Comparison of ENCODE assay signal across 1 cellular context in the genomic region with DNA sequence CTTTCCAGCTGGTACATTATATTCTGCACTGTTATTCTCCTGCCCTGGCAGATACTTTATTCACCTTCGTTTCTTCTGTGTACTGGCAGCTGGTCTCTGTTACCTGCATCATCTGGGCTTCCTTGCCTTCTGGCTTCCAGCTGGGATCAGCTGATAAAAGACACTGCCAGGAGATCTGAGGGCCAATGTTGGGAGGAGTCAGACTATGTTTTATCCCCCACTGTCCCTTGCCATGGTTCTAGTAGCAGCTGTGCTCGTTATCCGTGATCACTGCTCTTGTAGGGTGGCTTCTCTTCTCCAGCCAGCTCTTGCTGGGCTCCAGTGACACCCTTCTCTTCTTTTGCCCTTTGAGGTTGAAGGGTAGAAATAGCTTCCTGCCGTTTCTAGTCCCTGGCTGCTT.
TF ChIP-seq lines count a peak whose summit lies in the region.

No MANE protein-coding gene starts in this region.

TF ChIP-seq in K562, 482 proteins besides CTCF, POLR2A, EP300 and RAD21 (continued from another document and continues in another):
- TF ChIP-seq, protein P1, sequence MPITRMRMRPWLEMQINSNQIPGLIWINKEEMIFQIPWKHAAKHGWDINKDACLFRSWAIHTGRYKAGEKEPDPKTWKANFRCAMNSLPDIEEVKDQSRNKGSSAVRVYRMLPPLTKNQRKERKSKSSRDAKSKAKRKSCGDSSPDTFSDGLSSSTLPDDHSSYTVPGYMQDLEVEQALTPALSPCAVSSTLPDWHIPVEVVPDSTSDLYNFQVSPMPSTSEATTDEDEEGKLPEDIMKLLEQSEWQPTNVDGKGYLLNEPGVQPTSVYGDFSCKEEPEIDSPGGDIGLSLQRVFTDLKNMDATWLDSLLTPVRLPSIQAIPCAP (CRISPR knock-in tag; IDR thresholded peaks at IDR 0.05; ENCODE audit: borderline replicate concordance): no peak
- no peak for TF ChIP-seq MIER1 (IDR thresholded peaks at IDR 0.05; ENCODE audit: low read depth)
- TF ChIP-seq NR1H2 (CRISPR knock-in tag; IDR thresholded peaks at IDR 0.05): no peak
- TF ChIP-seq, protein P2, sequence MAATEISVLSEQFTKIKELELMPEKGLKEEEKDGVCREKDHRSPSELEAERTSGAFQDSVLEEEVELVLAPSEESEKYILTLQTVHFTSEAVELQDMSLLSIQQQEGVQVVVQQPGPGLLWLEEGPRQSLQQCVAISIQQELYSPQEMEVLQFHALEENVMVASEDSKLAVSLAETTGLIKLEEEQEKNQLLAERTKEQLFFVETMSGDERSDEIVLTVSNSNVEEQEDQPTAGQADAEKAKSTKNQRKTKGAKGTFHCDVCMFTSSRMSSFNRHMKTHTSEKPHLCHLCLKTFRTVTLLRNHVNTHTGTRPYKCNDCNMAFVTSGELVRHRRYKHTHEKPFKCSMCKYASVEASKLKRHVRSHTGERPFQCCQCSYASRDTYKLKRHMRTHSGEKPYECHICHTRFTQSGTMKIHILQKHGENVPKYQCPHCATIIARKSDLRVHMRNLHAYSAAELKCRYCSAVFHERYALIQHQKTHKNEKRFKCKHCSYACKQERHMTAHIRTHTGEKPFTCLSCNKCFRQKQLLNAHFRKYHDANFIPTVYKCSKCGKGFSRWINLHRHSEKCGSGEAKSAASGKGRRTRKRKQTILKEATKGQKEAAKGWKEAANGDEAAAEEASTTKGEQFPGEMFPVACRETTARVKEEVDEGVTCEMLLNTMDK (IDR thresholded peaks at IDR 0.05; ENCODE audit: borderline replicate concordance, insufficient read depth, low read depth, low read length, poor library complexity, severe bottlenecking): no peak
- TF ChIP-seq MAFK (IDR thresholded peaks at IDR 0.05; ENCODE audit: low read length): no peak
- TF ChIP-seq, protein P3, sequence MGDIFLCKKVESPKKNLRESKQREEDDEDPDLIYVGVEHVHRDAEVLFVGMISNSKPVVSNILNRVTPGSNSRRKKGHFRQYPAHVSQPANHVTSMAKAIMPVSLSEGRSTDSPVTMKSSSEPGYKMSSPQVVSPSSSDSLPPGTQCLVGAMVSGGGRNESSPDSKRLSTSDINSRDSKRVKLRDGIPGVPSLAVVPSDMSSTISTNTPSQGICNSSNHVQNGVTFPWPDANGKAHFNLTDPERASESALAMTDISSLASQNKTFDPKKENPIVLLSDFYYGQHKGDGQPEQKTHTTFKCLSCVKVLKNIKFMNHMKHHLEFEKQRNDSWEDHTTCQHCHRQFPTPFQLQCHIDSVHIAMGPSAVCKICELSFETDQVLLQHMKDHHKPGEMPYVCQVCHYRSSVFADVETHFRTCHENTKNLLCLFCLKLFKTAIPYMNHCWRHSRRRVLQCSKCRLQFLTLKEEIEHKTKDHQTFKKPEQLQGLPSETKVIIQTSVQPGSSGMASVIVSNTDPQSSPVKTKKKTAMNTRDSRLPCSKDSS (IDR thresholded peaks at IDR 0.05; ENCODE audit: low read depth, partially characterized antibody): no peak
- no peak for TF ChIP-seq ZFP36 (IDR thresholded peaks at IDR 0.05; ENCODE audit: low read depth, low read length, partially characterized antibody)
- TF ChIP-seq, protein P4, sequence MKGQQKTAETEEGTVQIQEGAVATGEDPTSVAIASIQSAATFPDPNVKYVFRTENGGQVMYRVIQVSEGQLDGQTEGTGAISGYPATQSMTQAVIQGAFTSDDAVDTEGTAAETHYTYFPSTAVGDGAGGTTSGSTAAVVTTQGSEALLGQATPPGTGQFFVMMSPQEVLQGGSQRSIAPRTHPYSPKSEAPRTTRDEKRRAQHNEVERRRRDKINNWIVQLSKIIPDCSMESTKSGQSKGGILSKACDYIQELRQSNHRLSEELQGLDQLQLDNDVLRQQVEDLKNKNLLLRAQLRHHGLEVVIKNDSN (CRISPR knock-in tag; IDR thresholded peaks at IDR 0.05): no peak
- peak; percentile 12; the same call in 1 of the 2 replicates for TF ChIP-seq SOX6 (IDR thresholded peaks at IDR 0.05)
- no peak for TF ChIP-seq TOE1 (IDR thresholded peaks at IDR 0.05; ENCODE audit: borderline replicate concordance)
- TF ChIP-seq TOE1 (CRISPR knock-in tag; IDR thresholded peaks at IDR 0.05; ENCODE audit: borderline replicate concordance, low read depth): no peak
- TF ChIP-seq, protein P5, sequence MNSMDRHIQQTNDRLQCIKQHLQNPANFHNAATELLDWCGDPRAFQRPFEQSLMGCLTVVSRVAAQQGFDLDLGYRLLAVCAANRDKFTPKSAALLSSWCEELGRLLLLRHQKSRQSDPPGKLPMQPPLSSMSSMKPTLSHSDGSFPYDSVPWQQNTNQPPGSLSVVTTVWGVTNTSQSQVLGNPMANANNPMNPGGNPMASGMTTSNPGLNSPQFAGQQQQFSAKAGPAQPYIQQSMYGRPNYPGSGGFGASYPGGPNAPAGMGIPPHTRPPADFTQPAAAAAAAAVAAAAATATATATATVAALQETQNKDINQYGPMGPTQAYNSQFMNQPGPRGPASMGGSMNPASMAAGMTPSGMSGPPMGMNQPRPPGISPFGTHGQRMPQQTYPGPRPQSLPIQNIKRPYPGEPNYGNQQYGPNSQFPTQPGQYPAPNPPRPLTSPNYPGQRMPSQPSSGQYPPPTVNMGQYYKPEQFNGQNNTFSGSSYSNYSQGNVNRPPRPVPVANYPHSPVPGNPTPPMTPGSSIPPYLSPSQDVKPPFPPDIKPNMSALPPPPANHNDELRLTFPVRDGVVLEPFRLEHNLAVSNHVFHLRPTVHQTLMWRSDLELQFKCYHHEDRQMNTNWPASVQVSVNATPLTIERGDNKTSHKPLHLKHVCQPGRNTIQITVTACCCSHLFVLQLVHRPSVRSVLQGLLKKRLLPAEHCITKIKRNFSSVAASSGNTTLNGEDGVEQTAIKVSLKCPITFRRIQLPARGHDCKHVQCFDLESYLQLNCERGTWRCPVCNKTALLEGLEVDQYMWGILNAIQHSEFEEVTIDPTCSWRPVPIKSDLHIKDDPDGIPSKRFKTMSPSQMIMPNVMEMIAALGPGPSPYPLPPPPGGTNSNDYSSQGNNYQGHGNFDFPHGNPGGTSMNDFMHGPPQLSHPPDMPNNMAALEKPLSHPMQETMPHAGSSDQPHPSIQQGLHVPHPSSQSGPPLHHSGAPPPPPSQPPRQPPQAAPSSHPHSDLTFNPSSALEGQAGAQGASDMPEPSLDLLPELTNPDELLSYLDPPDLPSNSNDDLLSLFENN (IDR thresholded peaks at IDR 0.05; ENCODE audit: low read depth in 2 of 2, low read length in 2 of 2): no peak
- no peak for TF ChIP-seq GABPB2 (CRISPR knock-in tag; conservative IDR thresholded peaks at IDR 0.05)
- TF ChIP-seq DPF2 (IDR thresholded peaks at IDR 0.05): peak; percentile 67
- TF ChIP-seq, protein P6, sequence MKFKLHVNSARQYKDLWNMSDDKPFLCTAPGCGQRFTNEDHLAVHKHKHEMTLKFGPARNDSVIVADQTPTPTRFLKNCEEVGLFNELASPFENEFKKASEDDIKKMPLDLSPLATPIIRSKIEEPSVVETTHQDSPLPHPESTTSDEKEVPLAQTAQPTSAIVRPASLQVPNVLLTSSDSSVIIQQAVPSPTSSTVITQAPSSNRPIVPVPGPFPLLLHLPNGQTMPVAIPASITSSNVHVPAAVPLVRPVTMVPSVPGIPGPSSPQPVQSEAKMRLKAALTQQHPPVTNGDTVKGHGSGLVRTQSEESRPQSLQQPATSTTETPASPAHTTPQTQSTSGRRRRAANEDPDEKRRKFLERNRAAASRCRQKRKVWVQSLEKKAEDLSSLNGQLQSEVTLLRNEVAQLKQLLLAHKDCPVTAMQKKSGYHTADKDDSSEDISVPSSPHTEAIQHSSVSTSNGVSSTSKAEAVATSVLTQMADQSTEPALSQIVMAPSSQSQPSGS (CRISPR knock-in tag; IDR thresholded peaks at IDR 0.05): no peak
- TF ChIP-seq, protein P7, sequence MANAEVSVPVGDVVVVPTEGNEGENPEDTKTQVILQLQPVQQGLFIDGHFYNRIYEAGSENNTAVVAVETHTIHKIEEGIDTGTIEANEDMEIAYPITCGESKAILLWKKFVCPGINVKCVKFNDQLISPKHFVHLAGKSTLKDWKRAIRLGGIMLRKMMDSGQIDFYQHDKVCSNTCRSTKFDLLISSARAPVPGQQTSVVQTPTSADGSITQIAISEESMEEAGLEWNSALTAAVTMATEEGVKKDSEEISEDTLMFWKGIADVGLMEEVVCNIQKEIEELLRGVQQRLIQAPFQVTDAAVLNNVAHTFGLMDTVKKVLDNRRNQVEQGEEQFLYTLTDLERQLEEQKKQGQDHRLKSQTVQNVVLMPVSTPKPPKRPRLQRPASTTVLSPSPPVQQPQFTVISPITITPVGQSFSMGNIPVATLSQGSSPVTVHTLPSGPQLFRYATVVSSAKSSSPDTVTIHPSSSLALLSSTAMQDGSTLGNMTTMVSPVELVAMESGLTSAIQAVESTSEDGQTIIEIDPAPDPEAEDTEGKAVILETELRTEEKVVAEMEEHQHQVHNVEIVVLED (CRISPR knock-in tag; IDR thresholded peaks at IDR 0.05): no peak
- TF ChIP-seq MEF2A (IDR thresholded peaks at IDR 0.05; ENCODE audit: control insufficient read depth, low read depth, low read length): no peak
- no peak for TF ChIP-seq TBP (optimal IDR thresholded peaks at IDR 0.05; ENCODE audit: low read depth, low read length)
- TF ChIP-seq TGIF2 (CRISPR knock-in tag; IDR thresholded peaks at IDR 0.05): no peak
- TF ChIP-seq ZNF583 (CRISPR knock-in tag; IDR thresholded peaks at IDR 0.05): no peak
- TF ChIP-seq STAT5A (IDR thresholded peaks at IDR 0.05; ENCODE audit: borderline replicate concordance, low read length): no peak
- 0 out of 2 replicates have a peak, but pooled peaks have one; percentile 28 for TF ChIP-seq MTA3 (IDR thresholded peaks at IDR 0.05; ENCODE audit: borderline replicate concordance)
- TF ChIP-seq, protein P8, sequence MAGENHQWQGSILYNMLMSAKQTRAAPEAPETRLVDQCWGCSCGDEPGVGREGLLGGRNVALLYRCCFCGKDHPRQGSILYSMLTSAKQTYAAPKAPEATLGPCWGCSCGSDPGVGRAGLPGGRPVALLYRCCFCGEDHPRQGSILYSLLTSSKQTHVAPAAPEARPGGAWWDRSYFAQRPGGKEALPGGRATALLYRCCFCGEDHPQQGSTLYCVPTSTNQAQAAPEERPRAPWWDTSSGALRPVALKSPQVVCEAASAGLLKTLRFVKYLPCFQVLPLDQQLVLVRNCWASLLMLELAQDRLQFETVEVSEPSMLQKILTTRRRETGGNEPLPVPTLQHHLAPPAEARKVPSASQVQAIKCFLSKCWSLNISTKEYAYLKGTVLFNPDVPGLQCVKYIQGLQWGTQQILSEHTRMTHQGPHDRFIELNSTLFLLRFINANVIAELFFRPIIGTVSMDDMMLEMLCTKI (IDR thresholded peaks at IDR 0.05; ENCODE audit: partially characterized antibody): no peak
- TF ChIP-seq, protein P9, sequence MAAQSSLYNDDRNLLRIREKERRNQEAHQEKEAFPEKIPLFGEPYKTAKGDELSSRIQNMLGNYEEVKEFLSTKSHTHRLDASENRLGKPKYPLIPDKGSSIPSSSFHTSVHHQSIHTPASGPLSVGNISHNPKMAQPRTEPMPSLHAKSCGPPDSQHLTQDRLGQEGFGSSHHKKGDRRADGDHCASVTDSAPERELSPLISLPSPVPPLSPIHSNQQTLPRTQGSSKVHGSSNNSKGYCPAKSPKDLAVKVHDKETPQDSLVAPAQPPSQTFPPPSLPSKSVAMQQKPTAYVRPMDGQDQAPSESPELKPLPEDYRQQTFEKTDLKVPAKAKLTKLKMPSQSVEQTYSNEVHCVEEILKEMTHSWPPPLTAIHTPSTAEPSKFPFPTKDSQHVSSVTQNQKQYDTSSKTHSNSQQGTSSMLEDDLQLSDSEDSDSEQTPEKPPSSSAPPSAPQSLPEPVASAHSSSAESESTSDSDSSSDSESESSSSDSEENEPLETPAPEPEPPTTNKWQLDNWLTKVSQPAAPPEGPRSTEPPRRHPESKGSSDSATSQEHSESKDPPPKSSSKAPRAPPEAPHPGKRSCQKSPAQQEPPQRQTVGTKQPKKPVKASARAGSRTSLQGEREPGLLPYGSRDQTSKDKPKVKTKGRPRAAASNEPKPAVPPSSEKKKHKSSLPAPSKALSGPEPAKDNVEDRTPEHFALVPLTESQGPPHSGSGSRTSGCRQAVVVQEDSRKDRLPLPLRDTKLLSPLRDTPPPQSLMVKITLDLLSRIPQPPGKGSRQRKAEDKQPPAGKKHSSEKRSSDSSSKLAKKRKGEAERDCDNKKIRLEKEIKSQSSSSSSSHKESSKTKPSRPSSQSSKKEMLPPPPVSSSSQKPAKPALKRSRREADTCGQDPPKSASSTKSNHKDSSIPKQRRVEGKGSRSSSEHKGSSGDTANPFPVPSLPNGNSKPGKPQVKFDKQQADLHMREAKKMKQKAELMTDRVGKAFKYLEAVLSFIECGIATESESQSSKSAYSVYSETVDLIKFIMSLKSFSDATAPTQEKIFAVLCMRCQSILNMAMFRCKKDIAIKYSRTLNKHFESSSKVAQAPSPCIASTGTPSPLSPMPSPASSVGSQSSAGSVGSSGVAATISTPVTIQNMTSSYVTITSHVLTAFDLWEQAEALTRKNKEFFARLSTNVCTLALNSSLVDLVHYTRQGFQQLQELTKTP (IDR thresholded peaks at IDR 0.05; ENCODE audit: low read depth in 1 of 2, partially characterized antibody in 2 of 2): no peak
- TF ChIP-seq, protein P10, sequence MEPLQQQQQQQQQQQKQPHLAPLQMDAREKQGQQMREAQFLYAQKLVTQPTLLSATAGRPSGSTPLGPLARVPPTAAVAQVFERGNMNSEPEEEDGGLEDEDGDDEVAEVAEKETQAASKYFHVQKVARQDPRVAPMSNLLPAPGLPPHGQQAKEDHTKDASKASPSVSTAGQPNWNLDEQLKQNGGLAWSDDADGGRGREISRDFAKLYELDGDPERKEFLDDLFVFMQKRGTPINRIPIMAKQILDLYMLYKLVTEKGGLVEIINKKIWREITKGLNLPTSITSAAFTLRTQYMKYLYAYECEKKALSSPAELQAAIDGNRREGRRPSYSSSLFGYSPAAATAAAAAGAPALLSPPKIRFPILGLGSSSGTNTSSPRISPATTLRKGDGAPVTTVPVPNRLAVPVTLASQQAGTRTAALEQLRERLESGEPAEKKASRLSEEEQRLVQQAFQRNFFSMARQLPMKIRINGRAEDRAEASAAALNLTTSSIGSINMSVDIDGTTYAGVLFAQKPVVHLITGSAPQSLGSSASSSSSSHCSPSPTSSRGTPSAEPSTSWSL (CRISPR knock-in tag; IDR thresholded peaks at IDR 0.05; ENCODE audit: borderline replicate concordance): no peak
- peak; percentile 71 for TF ChIP-seq TEAD4 (IDR thresholded peaks at IDR 0.05; ENCODE audit: low read length)
- TF ChIP-seq TEAD4 (CRISPR knock-in tag; IDR thresholded peaks at IDR 0.05; ENCODE audit: borderline replicate concordance): no peak
- no peak for TF ChIP-seq WHSC1 (IDR thresholded peaks at IDR 0.05; ENCODE audit: low read length)
- TF ChIP-seq SREBF1 (IDR thresholded peaks at IDR 0.05; ENCODE audit: borderline replicate concordance, low read depth, low read length): no peak
- no peak for TF ChIP-seq ZNF124 (CRISPR knock-in tag; IDR thresholded peaks at IDR 0.05)
- no peak for TF ChIP-seq ZNF134 (CRISPR knock-in tag; conservative IDR thresholded peaks at IDR 0.05)
- no peak for TF ChIP-seq BRCA1 (IDR thresholded peaks at IDR 0.05)
- no peak for TF ChIP-seq BRCA1 (CRISPR knock-in tag; IDR thresholded peaks at IDR 0.05)
- TF ChIP-seq ZNF354B (CRISPR knock-in tag; IDR thresholded peaks at IDR 0.05): no peak
- peak; percentile 14; the same call in 1 of the 2 replicates for TF ChIP-seq GATA2 (CRISPR knock-in tag; IDR thresholded peaks at IDR 0.05)
- no peak for TF ChIP-seq XRCC3 (IDR thresholded peaks at IDR 0.05)
- TF ChIP-seq ZFX (CRISPR knock-in tag; IDR thresholded peaks at IDR 0.05): no peak
- no peak for TF ChIP-seq ZNF121 (CRISPR knock-in tag; conservative IDR thresholded peaks at IDR 0.05)
- TF ChIP-seq DIDO1 (tag; IDR thresholded peaks at IDR 0.05; ENCODE audit: low read depth): no peak
- no peak for TF ChIP-seq TFAM (CRISPR knock-in tag; conservative IDR thresholded peaks at IDR 0.05)
